In genomic region chr13:111327701-111328100, GRCh38 we compare ENCODE assay signal across 28 cellular contexts. TPM values are rescaled to one million over a fixed set of nuclear protein-coding genes. Genes with fewer than 3 reads are reported as not detected.
"Had no signal": no experiment of that assay in that cellular context is flagged by ENCODE, and none has a peak within 500 bp of the region (broad histone marks: within the 10 kb centered on the region; RNA-seq: fewer than 3 reads in every experiment).

No MANE protein-coding gene starts in this region.

- H3K9me3 Mint-ChIP-seq: activated CD4-positive, alpha-beta memory T cell treated with anti-CD3 and anti-CD28 coated beads, Interleukin-2, amount 10 ng/mL, durations not matched to agents 7 days and 5 days; activated naive CD8-positive, alpha-beta T cell treated with anti-CD3 and anti-CD28 coated beads, Interleukin-2, amount 10 ng/mL, durations not matched to agents 7 days and 5 days had no signal

- FAIRE-seq: TTC549 had no signal

- H3K4me3 ChIP-seq: adrenal gland, breast epithelium, Peyer's patch, SJCRH30 had no signal

- DNase-seq: activated CD4-positive, alpha-beta T cell treated with anti-CD3 and anti-CD28 coated beads, Interleukin-2, amount 50 U/mL, for 1 hour; activated CD4-positive, CD25-positive, alpha-beta regulatory T cell; activated naive CD4-positive, alpha-beta T cell treated with anti-CD3 and anti-CD28 coated beads, Interleukin-2, amount 50 U/mL, for 16 hours; activated naive CD8-positive, alpha-beta T cell treated with anti-CD3 and anti-CD28 coated beads, Interleukin-2, amount 10 ng/mL, durations not matched to agents 7 days and 5 days; activated T-cell treated with anti-CD3 and anti-CD28 coated beads, Interleukin-2, amount 50 U/mL, for 1 hour; anterior cingulate cortex; caudate nucleus; MV-4-11; NCI-H1092 treated with DMSO at 0.1 percent for 48 hours; NCI-H1417 treated with DMSO at 0.1 percent for 48 hours; NCI-H1694; NCI-H2029; NCI-H2107; NCI-H446 treated with DMSO at 0.1 percent for 48 hours; NCI-H524 treated with DMSO at 0.1 percent for 48 hours; Right ventricle myocardium superior; SJCRH30; T-helper 2 cell; T1000 had no signal

- H3K36me3 ChIP-seq: adrenal gland, breast epithelium, Peyer's patch, SJCRH30 had no signal

- H3K27ac ChIP-seq: adrenal gland, breast epithelium, KMS-11, Peyer's patch, RWPE1, SJCRH30 had no signal

- H3K4me1 ChIP-seq: adrenal gland, breast epithelium, Peyer's patch had no signal

- H3K27me3 Mint-ChIP-seq: activated CD4-positive, alpha-beta memory T cell treated with anti-CD3 and anti-CD28 coated beads, Interleukin-2, amount 10 ng/mL, durations not matched to agents 7 days and 5 days; activated naive CD8-positive, alpha-beta T cell treated with anti-CD3 and anti-CD28 coated beads, Interleukin-2, amount 10 ng/mL, durations not matched to agents 7 days and 5 days had no signal

- H3K27ac Mint-ChIP-seq: activated CD4-positive, alpha-beta memory T cell treated with anti-CD3 and anti-CD28 coated beads, Interleukin-2, amount 10 ng/mL, durations not matched to agents 7 days and 5 days; activated naive CD8-positive, alpha-beta T cell treated with anti-CD3 and anti-CD28 coated beads, Interleukin-2, amount 10 ng/mL, durations not matched to agents 7 days and 5 days had no signal

- H3K36me3 Mint-ChIP-seq: activated naive CD8-positive, alpha-beta T cell treated with anti-CD3 and anti-CD28 coated beads, Interleukin-2, amount 10 ng/mL, durations not matched to agents 7 days and 5 days had no signal

- H3K27me3 ChIP-seq: adrenal gland, breast epithelium, Peyer's patch, SJCRH30 had no signal

- H3K9ac ChIP-seq: KMS-11 had no signal

- H3K4me2 ChIP-seq: KMS-11 had no signal

- H3K4me1 Mint-ChIP-seq: activated naive CD8-positive, alpha-beta T cell treated with anti-CD3 and anti-CD28 coated beads, Interleukin-2, amount 10 ng/mL, durations not matched to agents 7 days and 5 days had no signal

- H3K9me3 ChIP-seq: adrenal gland, breast epithelium, Peyer's patch, SJCRH30 had no signal

- H3K4me3 Mint-ChIP-seq: activated CD4-positive, alpha-beta memory T cell treated with anti-CD3 and anti-CD28 coated beads, Interleukin-2, amount 10 ng/mL, durations not matched to agents 7 days and 5 days; activated naive CD8-positive, alpha-beta T cell treated with anti-CD3 and anti-CD28 coated beads, Interleukin-2, amount 10 ng/mL, durations not matched to agents 7 days and 5 days had no signal

RNA-seq across cellular contexts. Expression of gene TEX29, which starts 7.3 kb away (rescaled TPM):
- total RNA-seq: activated CD8-positive, alpha-beta memory T cell treated with anti-CD3 and anti-CD28 coated beads for 36 hours; MCF 10A; Peyer's patch; Right ventricle myocardium superior; SJCRH30 had no signal
